In the genomic region with DNA sequence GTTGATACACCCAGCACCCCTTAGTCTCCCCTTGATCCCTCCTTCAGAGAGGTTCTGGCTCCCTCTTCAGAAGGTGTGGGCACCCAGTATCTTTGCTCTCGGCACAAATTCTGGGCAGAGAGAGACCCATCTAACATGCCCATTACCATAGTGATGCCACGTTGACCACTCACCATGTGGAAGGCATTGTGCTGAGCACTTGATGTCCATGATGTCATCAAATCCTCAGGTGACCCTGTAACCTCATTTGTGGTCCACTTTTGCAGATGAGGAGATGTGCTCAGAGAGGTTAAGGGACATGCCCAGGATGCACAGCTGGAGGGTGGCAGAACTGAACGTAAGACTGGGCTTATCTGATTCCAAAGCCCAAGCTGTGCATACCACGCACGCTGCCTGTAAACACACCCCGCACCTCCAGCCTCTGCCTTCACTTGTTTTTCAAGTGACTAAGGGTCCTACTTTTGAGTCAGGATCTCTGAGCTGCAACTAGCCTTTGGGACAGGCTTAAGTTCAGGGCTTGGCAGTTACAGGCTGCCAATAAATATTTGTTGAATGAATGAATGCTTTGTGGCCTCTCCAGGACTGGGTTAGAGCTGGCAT, we compare ENCODE assay signal across 28 cellular contexts. TPM values are rescaled to one million over a fixed set of nuclear protein-coding genes. Genes with fewer than 3 reads are reported as not detected.
A peak's percentile ranks its signal among the peaks of the same experiment; 100 is the strongest.
DNase-seq lines count a peak whose midpoint lies in the region; ATAC-seq and TF ChIP-seq lines count a peak whose summit lies in the region.
"Had no signal": no experiment of that assay in that cellular context is flagged by ENCODE, and none has a peak within 500 bp of the region (broad histone marks: within the 10 kb centered on the region; RNA-seq: fewer than 3 reads in every experiment).

No MANE protein-coding gene starts in this region.

- no peak for ATAC-seq in heart right ventricle
- no peak for ATAC-seq in GM21526 (IDR thresholded peaks at IDR 0.05; ENCODE audit: low FRiP score, unreplicated experiment)
- ATAC-seq: body of pancreas, gastrocnemius medialis had no signal

- no peaks in the 10 kb centered on the region for H3K36me3 Mint-ChIP-seq in neural crest cell (ENCODE audit: low read depth)
- H3K36me3 Mint-ChIP-seq: activated naive CD4-positive, alpha-beta T cell treated with anti-CD3 and anti-CD28 coated beads, Interleukin-2, amount 50 U/mL, for 24 hours; CD8-positive, alpha-beta memory T cell; natural killer cell treated with Interleukin-12 subunit alpha and Interleukin-12 subunit beta and Interleukin-15 and Interleukin-18, amount 100 ng/mL, for 72 hours had no signal

- intact Hi-C loops in heart right ventricle (cut with DNase I): loop anchor here in 2 of 10 donors (10.0 kb wide), 2 partner anchors 70 to 80 kb away; no protein-coding TSS in a partner anchor

- H3K36me3 ChIP-seq in right atrium auricular region (no peaks in the 10 kb centered on the region), heart right ventricle (no peaks in the 10 kb centered on the region)
- H3K36me3 ChIP-seq: gastrocnemius medialis, prostate gland, uterus had no signal

- no peaks in the 10 kb centered on the region for H3K9me3 Mint-ChIP-seq in neural crest cell
- H3K9me3 Mint-ChIP-seq: activated naive CD4-positive, alpha-beta T cell treated with anti-CD3 and anti-CD28 coated beads, Interleukin-2, amount 50 U/mL, for 24 hours; CD8-positive, alpha-beta memory T cell; natural killer cell treated with Interleukin-12 subunit alpha and Interleukin-12 subunit beta and Interleukin-15 and Interleukin-18, amount 100 ng/mL, for 72 hours had no signal

- WGBS in heart right ventricle, 2 donors: 64 to 77% methylated on average over 6 of the region's 6 CpGs

- H3K4me1 ChIP-seq in right atrium auricular region (peaks cover 0 to 14% of the 10 kb centered on the region in 2 donors), heart right ventricle (peaks cover 0 to 25% (median 9%) of the 10 kb centered on the region in 9 donors)
- H3K4me1 ChIP-seq: body of pancreas, prostate gland, uterus had no signal

- H3K4me3 Mint-ChIP-seq in neural crest cell: no peak overlapping the region
- H3K4me3 Mint-ChIP-seq: activated naive CD4-positive, alpha-beta T cell treated with anti-CD3 and anti-CD28 coated beads, Interleukin-2, amount 50 U/mL, for 24 hours; CD8-positive, alpha-beta memory T cell; mesothelial cell of epicardium; natural killer cell treated with Interleukin-12 subunit alpha and Interleukin-12 subunit beta and Interleukin-15 and Interleukin-18, amount 100 ng/mL, for 72 hours had no signal

- no peaks in the 10 kb centered on the region for H3K4me1 Mint-ChIP-seq in neural crest cell
- H3K4me1 Mint-ChIP-seq: activated naive CD4-positive, alpha-beta T cell treated with anti-CD3 and anti-CD28 coated beads, Interleukin-2, amount 50 U/mL, for 24 hours; CD8-positive, alpha-beta memory T cell had no signal

- H3K27ac ChIP-seq in right atrium auricular region (no peak overlapping the region), heart right ventricle (peak overlapping the region in 1 of 10 donors; percentile 14), coronary artery (no peak overlapping the region)
- H3K27ac ChIP-seq: body of pancreas, gastrocnemius medialis, prostate gland, uterus had no signal

- TF ChIP-seq CTCF in right atrium auricular region (IDR thresholded peaks at IDR 0.05) (no peak), heart right ventricle (IDR thresholded peaks at IDR 0.05) (no peak), coronary artery (IDR thresholded peaks at IDR 0.05) (no peak), neural crest cell (conservative IDR thresholded peaks at IDR 0.05) (no peak)

- H3K27me3 ChIP-seq in right atrium auricular region (no peaks in the 10 kb centered on the region), heart right ventricle (no peaks in the 10 kb centered on the region)
- H3K27me3 ChIP-seq: body of pancreas, gastrocnemius medialis, uterus had no signal

- H3K27ac Mint-ChIP-seq in neural crest cell (ENCODE audit: unreplicated experiment): peak overlapping the region; percentile 67
- H3K27ac Mint-ChIP-seq: activated naive CD4-positive, alpha-beta T cell treated with anti-CD3 and anti-CD28 coated beads, Interleukin-2, amount 50 U/mL, for 24 hours; CD8-positive, alpha-beta memory T cell; mesothelial cell of epicardium; natural killer cell treated with Interleukin-12 subunit alpha and Interleukin-12 subunit beta and Interleukin-15 and Interleukin-18, amount 100 ng/mL, for 72 hours had no signal

- H3K27me3 Mint-ChIP-seq in neural crest cell (ENCODE audit: low read depth): no peaks in the 10 kb centered on the region
- H3K27me3 Mint-ChIP-seq: activated naive CD4-positive, alpha-beta T cell treated with anti-CD3 and anti-CD28 coated beads, Interleukin-2, amount 50 U/mL, for 24 hours; CD8-positive, alpha-beta memory T cell; natural killer cell treated with Interleukin-12 subunit alpha and Interleukin-12 subunit beta and Interleukin-15 and Interleukin-18, amount 100 ng/mL, for 72 hours had no signal

- H3K4me3 ChIP-seq in right atrium auricular region (no peak overlapping the region), heart right ventricle (no peak overlapping the region), coronary artery (no peak overlapping the region)
- H3K4me3 ChIP-seq: body of pancreas, gastrocnemius medialis, prostate gland, uterus had no signal

- peak; percentile 54 for DNase-seq in right atrium auricular region (ENCODE audit: low spot score)
- no peak for DNase-seq in heart right ventricle
- DNase-seq in coronary artery (ENCODE audit: low spot score): peak; percentile 50
- DNase-seq in neural crest cell (ENCODE audit: low read depth, low spot score): no peak
- no peak for DNase-seq in C1 segment of cervical spinal cord (lab: John Stamatoyannopoulos, UW)
- DNase-seq in SKM-1 (lab: John Stamatoyannopoulos, UW; ENCODE audit: unreplicated experiment): no peak
- DNase-seq in NCI-H1694 treated with DMSO at 0.1 percent for 48 hours (lab: John Stamatoyannopoulos, UW): no peak
- DNase-seq: activated CD4-positive, alpha-beta T cell treated with anti-CD3 and anti-CD28 coated beads, Interleukin-2, amount 50 U/mL, for 4 hours; activated T-cell treated with anti-CD3 and anti-CD28 coated beads for 4 hours; CD8-positive, alpha-beta memory T cell; cortex of kidney; DMS79; gastrocnemius medialis; Kasumi-1; NCI-H1417; NCI-H2171; NCI-H526; SHP77; stimulated activated CD4-positive, alpha-beta T cell treated with anti-CD3 and anti-CD28 coated beads, Interleukin-4, amount 100 ng/mL, for 24 hours; substantia nigra had no signal

- H3K9me3 ChIP-seq in right atrium auricular region: peaks cover 0 to 24% of the 10 kb centered on the region in 2 donors
- peaks cover 0 to 26% (median 6%) of the 10 kb centered on the region in 11 donors for H3K9me3 ChIP-seq in heart right ventricle
- H3K9me3 ChIP-seq: body of pancreas, gastrocnemius medialis, prostate gland had no signal

RNA-seq across cellular contexts. Expression of a gene that starts 55.2 kb away (rescaled TPM):
- total RNA-seq in right atrium auricular region: 100 to 1,000 TPM in 1 of 2 donors, 10 to 100 TPM in 1; 33.8 to 124 TPM
- 10 to 100 TPM; 20.2 to 82.5 (median 54.2) TPM for total RNA-seq in heart right ventricle
- polyA plus RNA-seq in heart right ventricle: 10 to 100 TPM; 51.8 to 56.7 TPM
- 3.4 and 3.7 TPM in 2 replicates for total RNA-seq in neural crest cell
- total RNA-seq: CD8-positive, alpha-beta memory T cell; HT-29; natural killer cell treated with Interleukin-12 subunit alpha and Interleukin-12 subunit beta and Interleukin-15 and Interleukin-18, amount 100 ng/mL, for 72 hours had no signal
- polyA plus RNA-seq: CD8-positive, alpha-beta memory T cell had no signal

Comparison
In these comparisons a context has a peak if more than half of its experiments do, and no peak if none do; other contexts are left out.
1. DNase-seq: peak in right atrium auricular region (single experiment) and coronary artery (single experiment); none in heart right ventricle (0 of 2), neural crest cell (single experiment), C1 segment of cervical spinal cord (0 of 14), SKM-1 (single experiment) and NCI-H1694 treated with DMSO at 0.1 percent for 48 hours (single experiment).